Comparison of ENCODE assay signal across 10 cellular contexts in the genomic region with DNA sequence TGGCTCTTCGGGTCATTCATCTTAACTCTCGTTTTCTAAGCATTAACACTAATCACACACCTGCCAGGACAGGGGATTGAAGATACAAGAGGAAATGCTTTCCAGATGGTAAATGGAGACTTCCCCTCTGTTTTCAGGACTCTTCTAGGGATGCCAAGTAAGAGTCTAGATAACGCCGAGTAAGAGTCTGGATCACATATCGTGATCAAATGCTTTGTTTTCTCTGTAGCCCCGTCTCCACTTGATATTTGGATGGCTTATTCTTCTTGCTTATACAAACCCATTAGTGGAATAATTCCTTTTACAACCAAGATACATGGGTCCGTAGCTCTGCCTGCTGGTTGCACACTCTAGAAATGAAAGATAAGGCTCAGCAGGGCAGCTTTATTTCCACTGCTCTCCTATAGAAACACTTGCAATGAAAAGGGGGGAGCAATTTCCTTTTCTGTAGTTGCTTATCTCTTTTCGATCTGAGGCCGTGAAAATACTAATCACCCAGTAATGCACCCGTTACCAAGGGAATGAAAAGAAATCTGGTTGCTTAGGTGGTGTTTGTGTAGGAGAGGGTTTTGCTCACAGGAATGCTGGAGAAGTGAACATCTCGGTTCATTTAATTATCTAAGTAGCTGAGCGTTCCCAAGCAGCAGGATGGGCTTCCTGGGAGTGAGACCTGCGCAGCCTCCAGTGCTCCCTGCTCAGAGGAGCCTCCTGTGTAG.
A peak's percentile ranks its signal among the peaks of the same experiment; 100 is the strongest.
DNase-seq lines count a peak whose midpoint lies in the region; ATAC-seq and TF ChIP-seq lines count a peak whose summit lies in the region.
"Had no signal": no experiment of that assay in that cellular context is flagged by ENCODE, and none has a peak within 500 bp of the region (broad histone marks: within the 10 kb centered on the region; RNA-seq: fewer than 3 reads in every experiment).

No MANE protein-coding gene starts in this region.

- TF ChIP-seq CTCF in HCT116 (IDR thresholded peaks at IDR 0.05 in 2 of 3, conservative IDR thresholded peaks at IDR 0.05 in 1 of 3; ENCODE audit: borderline replicate concordance in 1 of 3, insufficient read depth in 1 of 3, low read depth in 2 of 3, low read length in 2 of 3), result no peak
- TF ChIP-seq CTCF in fibroblast of lung (conservative IDR thresholded peaks at IDR 0.05 in 1 of 2, IDR thresholded peaks at IDR 0.05 in 1 of 2; ENCODE audit: low read depth in 1 of 2, low read length in 2 of 2), result no peak
- TF ChIP-seq CTCF in progenitor cell of endocrine pancreas (IDR thresholded peaks at IDR 0.05; ENCODE audit: unreplicated experiment), result no peak
- no peak for TF ChIP-seq CTCF in esophagus squamous epithelium (IDR thresholded peaks at IDR 0.05)

- no peaks in the 10 kb centered on the region for H3K9me2 ChIP-seq in HCT116 (ENCODE audit: insufficient read depth)

- H3K9ac ChIP-seq in HCT116 (ENCODE audit: low read length), result 0 out of 2 replicates have a peak overlapping the region, but pooled peaks have one; percentile 0
- no peak overlapping the region for H3K9ac ChIP-seq in fibroblast of lung (ENCODE audit: insufficient read depth, low read length)

- H3K36me3 ChIP-seq in HCT116 (ENCODE audit: control insufficient read depth in 1 of 2, insufficient read depth in 2 of 2, low read length in 2 of 2) (no peaks in the 10 kb centered on the region), fibroblast of lung (ENCODE audit: control insufficient read depth, insufficient read depth, low read length) (no peaks in the 10 kb centered on the region), esophagus squamous epithelium (no peaks in the 10 kb centered on the region)

- POLR2A ChIA-PET in HCT116 (lab: Charles Lee), result no interaction called here

- no peaks in the 10 kb centered on the region for H3K9me3 ChIP-seq in HCT116 (ENCODE audit: control insufficient read depth in 1 of 2, insufficient read depth in 1 of 2, low read depth in 1 of 2, low read length in 2 of 2)
- H3K9me3 ChIP-seq in fibroblast of lung (ENCODE audit: control insufficient read depth, insufficient read depth, low read depth, low read length), result no peaks in the 10 kb centered on the region
- no peaks in the 10 kb centered on the region for H3K9me3 ChIP-seq in esophagus squamous epithelium

- peaks cover 11% of the 10 kb centered on the region for H3K4me1 Mint-ChIP-seq in progenitor cell of endocrine pancreas (ENCODE audit: low read depth)
- H3K4me1 Mint-ChIP-seq in effector memory CD8-positive, alpha-beta T cell (ENCODE audit: low read depth in 2 of 2), result no peaks in the 10 kb centered on the region
- H3K4me1 Mint-ChIP-seq: activated naive CD8-positive, alpha-beta T cell treated with anti-CD3 and anti-CD28 coated beads, Interleukin-2, amount 10 ng/mL, durations not matched to agents 7 days and 5 days had no signal

- RAD21 ChIA-PET in HCT116 (lab: Charles Lee; ENCODE audit: low non-redundant PET in 1 of 2, low total read pairs in 2 of 2, uncharacterized antibody in 2 of 2, unreplicated experiment in 2 of 2), result no interaction called here

- H3K27ac Mint-ChIP-seq in progenitor cell of endocrine pancreas, result peak overlapping the region; percentile 61
- no peak overlapping the region for H3K27ac Mint-ChIP-seq in effector memory CD8-positive, alpha-beta T cell
- H3K27ac Mint-ChIP-seq: activated naive CD8-positive, alpha-beta T cell treated with anti-CD3 and anti-CD28 coated beads, Interleukin-2, amount 10 ng/mL, durations not matched to agents 7 days and 5 days; stimulated activated naive CD8-positive, alpha-beta T cell treated with anti-CD3 and anti-CD28 coated beads, Interleukin-15, Interleukin-2, amounts not matched to agents 100 ng/mL and 50 ng/mL, for 24 hours had no signal

- no TSS peak for BruUV-seq in HCT116 (replicated peaks; lab: Mats Ljungman, UMichigan)

- TF ChIP-seq POLR2A in HCT116 (IDR thresholded peaks at IDR 0.05; ENCODE audit: borderline replicate concordance, extremely low read depth, insufficient read depth, insufficient read length) (no peak), esophagus squamous epithelium (IDR thresholded peaks at IDR 0.05) (no peak)

- CTCF ChIA-PET in HCT116 (lab: Charles Lee), result no interaction called here

- TF ChIP-seq RAD21 in HCT116 (IDR thresholded peaks at IDR 0.05; ENCODE audit: low read depth), result no peak

- ATAC-seq in HCT116, result peak; percentile 28
- no peak for ATAC-seq in effector memory CD8-positive, alpha-beta T cell (replicated peaks)
- no peak for ATAC-seq in HG03139 (IDR thresholded peaks at IDR 0.05; ENCODE audit: unreplicated experiment)
- no peak for ATAC-seq in GM18870 (IDR thresholded peaks at IDR 0.05; ENCODE audit: unreplicated experiment)

- H3K36me3 Mint-ChIP-seq in progenitor cell of endocrine pancreas (ENCODE audit: insufficient read depth), result peaks cover 26% of the 10 kb centered on the region
- no peaks in the 10 kb centered on the region for H3K36me3 Mint-ChIP-seq in effector memory CD8-positive, alpha-beta T cell (ENCODE audit: insufficient read depth)
- H3K36me3 Mint-ChIP-seq: activated naive CD8-positive, alpha-beta T cell treated with anti-CD3 and anti-CD28 coated beads, Interleukin-2, amount 10 ng/mL, durations not matched to agents 7 days and 5 days had no signal

- peak overlapping the region; percentile 18 for H3K4me3 Mint-ChIP-seq in progenitor cell of endocrine pancreas (ENCODE audit: low read depth)
- no peak overlapping the region for H3K4me3 Mint-ChIP-seq in effector memory CD8-positive, alpha-beta T cell
- H3K4me3 Mint-ChIP-seq: activated naive CD8-positive, alpha-beta T cell treated with anti-CD3 and anti-CD28 coated beads, Interleukin-2, amount 10 ng/mL, durations not matched to agents 7 days and 5 days; stimulated activated naive CD8-positive, alpha-beta T cell treated with anti-CD3 and anti-CD28 coated beads, Interleukin-15, Interleukin-2, amounts not matched to agents 100 ng/mL and 50 ng/mL, for 24 hours had no signal

- H4K20me1 ChIP-seq in HCT116 (ENCODE audit: insufficient read depth), result no peaks in the 10 kb centered on the region
- no peaks in the 10 kb centered on the region for H4K20me1 ChIP-seq in fibroblast of lung (ENCODE audit: control insufficient read depth, extremely low read depth, insufficient read depth, low read length)

- H3K4me3 ChIP-seq in HCT116 (replicated peaks in 1 of 2; ENCODE audit: low read depth in 1 of 2, low read length in 2 of 2), result no peak overlapping the region; a peak in 1 of 4 replicates
- H3K4me3 ChIP-seq in fibroblast of lung (replicated peaks in 1 of 4; ENCODE audit: control extremely low read depth in 1 of 4, insufficient read depth in 1 of 4, low read depth in 3 of 4, low read length in 4 of 4), result peak overlapping the region in 1 of 4 experiments; percentile 33
- H3K4me3 ChIP-seq in esophagus squamous epithelium, result peak overlapping the region in 2 of 4 donors; percentile 13 to 47

- H3K4me2 ChIP-seq in HCT116 (ENCODE audit: low read length) (peak overlapping the region; percentile 78), fibroblast of lung (ENCODE audit: extremely low read depth, insufficient read depth, low read length) (peak overlapping the region; percentile 44)

- H3K9me3 Mint-ChIP-seq in progenitor cell of endocrine pancreas (ENCODE audit: low read depth), result no peaks in the 10 kb centered on the region
- H3K9me3 Mint-ChIP-seq in effector memory CD8-positive, alpha-beta T cell, result no peaks in the 10 kb centered on the region
- H3K9me3 Mint-ChIP-seq: activated naive CD8-positive, alpha-beta T cell treated with anti-CD3 and anti-CD28 coated beads, Interleukin-2, amount 10 ng/mL, durations not matched to agents 7 days and 5 days had no signal

- H3K27me3 ChIP-seq in HCT116 (ENCODE audit: insufficient read depth, low read length) (no peaks in the 10 kb centered on the region), fibroblast of lung (ENCODE audit: control insufficient read depth, insufficient read depth, low read length) (no peaks in the 10 kb centered on the region), esophagus squamous epithelium (no peaks in the 10 kb centered on the region)

- intact Hi-C loops in HCT116 (cut with micrococcal nuclease) (loop anchor here (2.0 to 5.0 kb wide), 2 partner anchors 69 to 124 kb away; no protein-coding TSS in a partner anchor), esophagus squamous epithelium (cut with DNase I) (no loop called here)

- H3K4me1 ChIP-seq in HCT116 (ENCODE audit: control insufficient read depth in 1 of 2, insufficient read depth in 2 of 2, low read length in 2 of 2), result peaks cover 13 to 17% of the 10 kb centered on the region in 2 experiments
- no peaks in the 10 kb centered on the region for H3K4me1 ChIP-seq in fibroblast of lung (ENCODE audit: control insufficient read depth, extremely low read depth, insufficient read depth, low read length)
- H3K4me1 ChIP-seq in esophagus squamous epithelium, result peaks cover 7 to 12% (median 7%) of the 10 kb centered on the region in 3 donors

- H3K79me2 ChIP-seq in HCT116 (ENCODE audit: insufficient read depth, low read length), result no peaks in the 10 kb centered on the region
- H3K79me2 ChIP-seq in fibroblast of lung (ENCODE audit: control insufficient read depth, insufficient read depth, low read length), result no peaks in the 10 kb centered on the region

- H3K27ac ChIP-seq in HCT116 (ENCODE audit: low read depth, low read length), result peak overlapping the region; percentile 67; the same call in 1 of the 2 replicates
- no peak overlapping the region for H3K27ac ChIP-seq in fibroblast of lung (ENCODE audit: insufficient read depth, low read length)
- peak overlapping the region in 1 of 4 donors; percentile 42 for H3K27ac ChIP-seq in esophagus squamous epithelium

- H2AFZ ChIP-seq in HCT116 (ENCODE audit: low read depth, low read length, poor library complexity, severe bottlenecking) (no peak overlapping the region), fibroblast of lung (ENCODE audit: low read length) (no peak overlapping the region)

- 36 to 44% methylated on average over 13 of the region's 13 CpGs for WGBS in esophagus squamous epithelium, 2 donors

- no peak for DNase-seq in HCT116 (ENCODE audit: low read depth, low spot score)
- peak; percentile 60 for DNase-seq in RPMI7951 (ENCODE audit: low read depth)
- peak in 1 of 2 donors; percentile 91 for DNase-seq in fibroblast of lung (ENCODE audit: low read depth in 2 of 2)
- no peak for DNase-seq in progenitor cell of endocrine pancreas (ENCODE audit: low spot score, unreplicated experiment)
- DNase-seq in esophagus squamous epithelium (lab: John Stamatoyannopoulos, UW), result no peak
- DNase-seq in effector memory CD8-positive, alpha-beta T cell, result no peak
- DNase-seq: activated naive CD8-positive, alpha-beta T cell treated with anti-CD3 and anti-CD28 coated beads, Interleukin-2, amount 10 ng/mL, durations not matched to agents 7 days and 5 days had no signal

- H3K27me3 Mint-ChIP-seq in progenitor cell of endocrine pancreas, result no peaks in the 10 kb centered on the region
- H3K27me3 Mint-ChIP-seq in effector memory CD8-positive, alpha-beta T cell, result peaks cover 0 to 6% of the 10 kb centered on the region in 2 donors
- H3K27me3 Mint-ChIP-seq: activated naive CD8-positive, alpha-beta T cell treated with anti-CD3 and anti-CD28 coated beads, Interleukin-2, amount 10 ng/mL, durations not matched to agents 7 days and 5 days; stimulated activated naive CD8-positive, alpha-beta T cell treated with anti-CD3 and anti-CD28 coated beads, Interleukin-15, Interleukin-2, amounts not matched to agents 100 ng/mL and 50 ng/mL, for 24 hours had no signal

TF ChIP-seq in HCT116, 20 proteins besides CTCF, POLR2A, EP300 and RAD21 (continues in another document):
- TF ChIP-seq ELF1 (IDR thresholded peaks at IDR 0.05; ENCODE audit: borderline replicate concordance, low read depth), result no peak
